Comparison of ENCODE assay signal across 25 cellular contexts in the genomic region with DNA sequence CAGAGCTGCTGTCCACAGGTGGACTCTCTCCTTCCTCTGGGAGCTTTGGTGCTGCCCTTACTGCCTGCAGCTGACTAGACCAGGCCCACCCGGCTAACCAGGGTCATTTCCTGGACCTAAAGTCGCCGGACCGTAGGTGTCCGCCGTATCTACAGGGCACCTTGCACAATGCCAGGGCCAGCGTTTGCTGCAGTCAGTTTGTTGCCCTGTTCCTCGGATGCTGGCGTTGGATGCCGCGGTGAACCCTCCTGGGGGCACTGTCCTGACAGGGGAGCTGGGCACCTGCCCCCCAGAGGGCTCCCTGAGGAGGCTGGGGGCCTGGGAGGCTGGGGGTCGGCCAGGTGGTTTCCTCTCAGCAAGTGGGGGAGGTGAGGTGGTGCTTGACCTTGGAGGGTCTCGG.
"Had no signal": no experiment of that assay in that cellular context is flagged by ENCODE, and none has a peak within 500 bp of the region (broad histone marks: within the 10 kb centered on the region; RNA-seq: fewer than 3 reads in every experiment).

No MANE protein-coding gene starts in this region.

- H3K36me3 Mint-ChIP-seq: activated CD8-positive, alpha-beta memory T cell treated with anti-CD3 and anti-CD28 coated beads, Interleukin-2, amount 10 ng/mL, durations not matched to agents 7 days and 5 days; activated naive CD4-positive, alpha-beta T cell treated with anti-CD3 and anti-CD28 coated beads, Interleukin-2, amount 50 U/mL, for 24 hours; WTC11 had no signal

- ATAC-seq: activated CD8-positive, alpha-beta memory T cell treated with anti-CD3 and anti-CD28 coated beads, Interleukin-2, amount 10 ng/mL, durations not matched to agents 7 days and 5 days; body of pancreas; WTC11 had no signal

- H3K4me1 ChIP-seq: ascending aorta, body of pancreas, Peyer's patch had no signal

- H3K27me3 ChIP-seq: ascending aorta, Peyer's patch had no signal

- H3K4me1 Mint-ChIP-seq: activated CD8-positive, alpha-beta memory T cell treated with anti-CD3 and anti-CD28 coated beads, Interleukin-2, amount 10 ng/mL, durations not matched to agents 7 days and 5 days; activated naive CD4-positive, alpha-beta T cell treated with anti-CD3 and anti-CD28 coated beads, Interleukin-2, amount 50 U/mL, for 24 hours; WTC11 had no signal

- DNase-seq: activated CD4-positive, alpha-beta T cell treated with anti-CD3 and anti-CD28 coated beads for 48 hours; activated CD4-positive, alpha-beta T cell treated with anti-CD3 and anti-CD28 coated beads, Interleukin-2, amount 50 U/mL, for 4 hours; activated CD4-positive, CD25-positive, alpha-beta regulatory T cell treated with anti-CD3 and anti-CD28 coated beads, Interleukin-2, amount 50 U/mL, for 72 hours; activated CD8-positive, alpha-beta memory T cell treated with anti-CD3 and anti-CD28 coated beads, Interleukin-2, amount 10 ng/mL, durations not matched to agents 7 days and 5 days; activated effector memory CD4-positive, alpha-beta T cell treated with Interleukin-2 at 50 U/mL for 16 hours; activated naive CD4-positive, alpha-beta T cell; activated T-cell treated with anti-CD3 and anti-CD28 coated beads, Interleukin-2, amount 50 U/mL, for 24 hours; amniotic stem cell; body of pancreas; central memory CD4-positive, alpha-beta T cell; MG63; NCI-H1105; NCI-H1436; NCI-H1694 treated with DMSO at 0.1 percent for 48 hours; NCI-H2081 treated with DMSO at 0.1 percent for 48 hours; NCI-H446; NCI-H524; SHP77 treated with DMSO at 0.1 percent for 48 hours had no signal

- H3K9me3 Mint-ChIP-seq: activated naive CD4-positive, alpha-beta T cell treated with anti-CD3 and anti-CD28 coated beads, Interleukin-2, amount 50 U/mL, for 24 hours; activated T-cell treated with anti-CD3 and anti-CD28 coated beads, Interleukin-2, amount 50 U/mL, for 24 hours; activated T-helper 1 cell treated with anti-CD3 and anti-CD28 coated beads, Interleukin-12 subunit alpha, Interleukin-12 subunit beta, Interleukin-2, Interleukin-4 antibody, amounts not matched to agents 30 ng/mL and 10 ng/mL and 1 ng/mL, durations not matched to agents 14 hours and 24 hours and 36 hours; T-helper 1 cell treated with Interleukin-12 subunit alpha and Interleukin-12 subunit beta and Interleukin-4 antibody, amounts not matched to agents 30 μg/mL and 1 μg/mL, for 36 hours had no signal

- H3K9me3 ChIP-seq: ascending aorta, body of pancreas, MG63, Peyer's patch had no signal

- H3K36me3 ChIP-seq: ascending aorta, MG63, Peyer's patch had no signal

- H3K27me3 Mint-ChIP-seq: activated CD8-positive, alpha-beta memory T cell treated with anti-CD3 and anti-CD28 coated beads, Interleukin-2, amount 10 ng/mL, durations not matched to agents 7 days and 5 days had no signal

- H3K27ac ChIP-seq: ascending aorta, body of pancreas, Peyer's patch, RWPE1 had no signal

- H3K27ac Mint-ChIP-seq: activated CD8-positive, alpha-beta memory T cell treated with anti-CD3 and anti-CD28 coated beads, Interleukin-2, amount 10 ng/mL, durations not matched to agents 7 days and 5 days; activated naive CD4-positive, alpha-beta T cell treated with anti-CD3 and anti-CD28 coated beads, Interleukin-2, amount 50 U/mL, for 24 hours; activated T-cell treated with anti-CD3 and anti-CD28 coated beads, Interleukin-2, amount 50 U/mL, for 24 hours; activated T-helper 1 cell treated with anti-CD3 and anti-CD28 coated beads, Interleukin-12 subunit alpha, Interleukin-12 subunit beta, Interleukin-2, Interleukin-4 antibody, amounts not matched to agents 30 ng/mL and 10 ng/mL and 1 ng/mL, durations not matched to agents 14 hours and 24 hours and 36 hours; T-helper 1 cell treated with Interleukin-12 subunit alpha and Interleukin-12 subunit beta and Interleukin-4 antibody, amounts not matched to agents 30 μg/mL and 1 μg/mL, for 36 hours; WTC11 had no signal

- H3K4me3 ChIP-seq: ascending aorta, body of pancreas, MG63, Peyer's patch had no signal

- H3K4me3 Mint-ChIP-seq: activated CD8-positive, alpha-beta memory T cell treated with anti-CD3 and anti-CD28 coated beads, Interleukin-2, amount 10 ng/mL, durations not matched to agents 7 days and 5 days; activated naive CD4-positive, alpha-beta T cell treated with anti-CD3 and anti-CD28 coated beads, Interleukin-2, amount 50 U/mL, for 24 hours; activated T-cell treated with anti-CD3 and anti-CD28 coated beads, Interleukin-2, amount 50 U/mL, for 24 hours; activated T-helper 1 cell treated with anti-CD3 and anti-CD28 coated beads, Interleukin-12 subunit alpha, Interleukin-12 subunit beta, Interleukin-2, Interleukin-4 antibody, amounts not matched to agents 30 ng/mL and 10 ng/mL and 1 ng/mL, durations not matched to agents 14 hours and 24 hours and 36 hours; T-helper 1 cell treated with Interleukin-12 subunit alpha and Interleukin-12 subunit beta and Interleukin-4 antibody, amounts not matched to agents 30 μg/mL and 1 μg/mL, for 36 hours; WTC11 had no signal
